ENCODE assay signal across 11 cellular contexts in the genomic region with DNA sequence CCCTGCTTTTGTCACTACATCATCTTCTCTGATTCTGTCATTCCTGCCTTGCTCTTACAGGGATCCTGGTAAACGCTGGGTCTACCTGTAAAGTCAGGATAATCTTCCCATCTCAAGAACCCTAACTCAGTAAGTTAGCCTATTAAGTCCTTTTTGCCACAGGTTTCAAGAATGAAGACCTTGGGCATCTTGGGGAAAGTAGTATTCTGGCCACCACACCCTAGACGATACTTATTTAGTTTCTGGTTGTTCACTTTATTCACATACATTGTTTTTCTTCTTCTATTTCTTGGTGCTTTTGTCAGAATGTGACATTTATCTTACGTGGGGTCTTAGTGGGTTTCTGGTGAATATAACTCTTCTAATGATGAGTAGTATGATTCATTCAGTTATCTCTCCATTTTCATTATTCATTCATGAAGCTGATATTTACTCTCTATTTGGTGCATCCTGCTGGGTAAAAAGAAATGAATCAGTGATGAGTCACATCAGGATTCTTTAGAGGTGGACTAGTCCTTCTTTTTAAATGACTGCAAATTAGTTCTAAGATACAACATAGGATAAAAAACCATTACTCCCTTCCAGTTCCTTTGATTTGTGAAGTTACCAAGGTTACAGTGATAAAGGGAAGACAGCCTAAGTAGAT.
DNase-seq lines count a peak whose midpoint lies in the region; ATAC-seq, FAIRE-seq and TF ChIP-seq lines count a peak whose summit lies in the region.
"Had no signal": no experiment of that assay in that cellular context is flagged by ENCODE, and none has a peak within 500 bp of the region (broad histone marks: within the 10 kb centered on the region; RNA-seq: fewer than 3 reads in every experiment).

No MANE protein-coding gene starts in this region.

- H3K9me3 ChIP-seq in osteoblast (ENCODE audit: low read depth, low read length) = no peaks in the 10 kb centered on the region
- H3K9me3 ChIP-seq in HepG2 (ENCODE audit: low read length) = no peaks in the 10 kb centered on the region

- H3K4me2 ChIP-seq in osteoblast (ENCODE audit: insufficient read depth, low read length) (no peak overlapping the region), HepG2 (ENCODE audit: low read depth, low read length) (no peak overlapping the region)

- POLR2A ChIA-PET in HepG2 (lab: Yijun Ruan, JAX) = no interaction called here

- H3K4me3 ChIP-seq in astrocyte of the cerebellum (ENCODE audit: low read depth, low read length) (no peak overlapping the region), osteoblast (ENCODE audit: insufficient read depth, low read length) (no peak overlapping the region), HepG2 (replicated peaks in 1 of 3; ENCODE audit: insufficient read depth in 1 of 3, low read depth in 2 of 3, low read length in 3 of 3) (no peak overlapping the region)

- no TSS peak for BruUV-seq in HepG2 (replicated peaks; lab: Mats Ljungman, UMichigan)

- H3K27ac ChIP-seq in osteoblast (ENCODE audit: low read depth, low read length) (no peak overlapping the region), HepG2 (ENCODE audit: extremely low read length, insufficient read depth, low read length) (no peak overlapping the region)

- no peaks in the 10 kb centered on the region for H4K20me1 ChIP-seq in osteoblast (ENCODE audit: insufficient read depth, low read length)
- no peaks in the 10 kb centered on the region for H4K20me1 ChIP-seq in HepG2 (ENCODE audit: insufficient read depth, low read length)

- no peak for ATAC-seq in HG02678 (IDR thresholded peaks at IDR 0.05; ENCODE audit: unreplicated experiment)
- no peak for ATAC-seq in HepG2
- ATAC-seq: naive thymus-derived CD8-positive, alpha-beta T cell had no signal

- TF ChIP-seq CTCF in astrocyte of the cerebellum (IDR thresholded peaks at IDR 0.05; ENCODE audit: low read depth, low read length, missing control alignments) = no peak
- no peak for TF ChIP-seq CTCF in osteoblast (IDR thresholded peaks at IDR 0.05; ENCODE audit: extremely low read depth, low read depth, low read length)
- TF ChIP-seq CTCF in HepG2 (CRISPR knock-in tag; IDR thresholded peaks at IDR 0.05) = no peak

- H3K4me1 ChIP-seq in osteoblast (ENCODE audit: insufficient read depth, low read length) = no peaks in the 10 kb centered on the region
- no peaks in the 10 kb centered on the region for H3K4me1 ChIP-seq in HepG2 (ENCODE audit: insufficient read depth, low read length)

- CTCF ChIA-PET in HepG2 (lab: Yijun Ruan, JAX; ENCODE audit: low intra/inter-chr PET ratio, low total read pairs) = no interaction called here

- H2AFZ ChIP-seq in osteoblast (ENCODE audit: low read length) = no peak overlapping the region
- no peak overlapping the region for H2AFZ ChIP-seq in HepG2 (ENCODE audit: low read length)

- in situ Hi-C loops in astrocyte of the cerebellum (cut with HindIII; ENCODE audit: low sequenced_read_pairs) (no loop called here), HepG2 (cut with HindIII; ENCODE audit: extremely low pct_ligation_motif_present, low pct_unique_long_range_greater_than_20kb) (no loop called here)

- no peak overlapping the region for H3K9ac ChIP-seq in HepG2 (ENCODE audit: insufficient read depth, low read depth, low read length)

- no peaks in the 10 kb centered on the region for H3K79me2 ChIP-seq in osteoblast (ENCODE audit: insufficient read depth, low read length)
- H3K79me2 ChIP-seq in HepG2 (ENCODE audit: insufficient read depth, low read length) = no peaks in the 10 kb centered on the region

- H3K27me3 ChIP-seq in osteoblast (ENCODE audit: insufficient read depth, low read length) = no peaks in the 10 kb centered on the region
- no peaks in the 10 kb centered on the region for H3K27me3 ChIP-seq in HepG2 (ENCODE audit: control insufficient read depth in 1 of 2, insufficient read depth in 2 of 2, low read length in 2 of 2)

- TF ChIP-seq RAD21 in HepG2 (CRISPR knock-in tag; IDR thresholded peaks at IDR 0.05) = no peak

- FAIRE-seq in HepG2 (lab: Jason Lieb, UNC) = no peak
- FAIRE-seq: H1 had no signal

- TF ChIP-seq POLR2A in HepG2 (IDR thresholded peaks at IDR 0.05; ENCODE audit: insufficient read depth in 1 of 2, low read depth in 2 of 2, low read length in 2 of 2) = no peak

- DNase-seq in GM03348 (ENCODE audit: low spot score) (peak; percentile 1), LoVo (ENCODE audit: low spot score) (peak; percentile 9), astrocyte of the cerebellum (ENCODE audit: low read depth) (peak; percentile 38), myocyte (ENCODE audit: low read depth) (peak; percentile 13), osteoblast (ENCODE audit: insufficient read length, low spot score, missing footprints) (no peak), HepG2 (ENCODE audit: low spot score) (no peak)
- DNase-seq: cortex of kidney; DMS79 treated with DMSO at 0.1 percent for 48 hours; naive thymus-derived CD8-positive, alpha-beta T cell had no signal

- TF ChIP-seq EP300 in HepG2 (IDR thresholded peaks at IDR 0.05; ENCODE audit: low read depth in 2 of 2, low read length in 2 of 2) = no peak
- no peak for TF ChIP-seq EP300 in HepG2 (CRISPR knock-in tag; IDR thresholded peaks at IDR 0.05; ENCODE audit: borderline replicate concordance)

- H3K36me3 ChIP-seq in osteoblast (ENCODE audit: insufficient read depth, low read length) = no peaks in the 10 kb centered on the region
- no peaks in the 10 kb centered on the region for H3K36me3 ChIP-seq in HepG2 (replicated peaks in 1 of 2; ENCODE audit: control insufficient read depth in 1 of 2, insufficient read depth in 2 of 2, low read length in 2 of 2)

- under 1% methylated on average over 3 of the region's 3 CpGs for WGBS in HepG2 (ENCODE audit: low lambda C conversion rate)

- intact Hi-C loops in HepG2 (cut with micrococcal nuclease; ENCODE audit: unreplicated experiment) = no loop called here

TF ChIP-seq in HepG2, 621 proteins besides CTCF, POLR2A, EP300 and RAD21:
- TF ChIP-seq FOSL1 (CRISPR knock-in tag; IDR thresholded peaks at IDR 0.05; ENCODE audit: borderline replicate concordance) (no peak), ZNF160 (CRISPR knock-in tag; IDR thresholded peaks at IDR 0.05) (no peak)
- TF ChIP-seq, protein P1, sequence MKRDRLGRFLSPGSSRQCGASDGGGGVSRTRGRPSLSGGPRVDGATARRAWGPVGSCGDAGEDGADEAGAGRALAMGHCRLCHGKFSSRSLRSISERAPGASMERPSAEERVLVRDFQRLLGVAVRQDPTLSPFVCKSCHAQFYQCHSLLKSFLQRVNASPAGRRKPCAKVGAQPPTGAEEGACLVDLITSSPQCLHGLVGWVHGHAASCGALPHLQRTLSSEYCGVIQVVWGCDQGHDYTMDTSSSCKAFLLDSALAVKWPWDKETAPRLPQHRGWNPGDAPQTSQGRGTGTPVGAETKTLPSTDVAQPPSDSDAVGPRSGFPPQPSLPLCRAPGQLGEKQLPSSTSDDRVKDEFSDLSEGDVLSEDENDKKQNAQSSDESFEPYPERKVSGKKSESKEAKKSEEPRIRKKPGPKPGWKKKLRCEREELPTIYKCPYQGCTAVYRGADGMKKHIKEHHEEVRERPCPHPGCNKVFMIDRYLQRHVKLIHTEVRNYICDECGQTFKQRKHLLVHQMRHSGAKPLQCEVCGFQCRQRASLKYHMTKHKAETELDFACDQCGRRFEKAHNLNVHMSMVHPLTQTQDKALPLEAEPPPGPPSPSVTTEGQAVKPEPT (CRISPR knock-in tag; IDR thresholded peaks at IDR 0.05; ENCODE audit: low read depth) = no peak

Comparison
In these comparisons a context has a peak if more than half of its experiments do, and no peak if none do; other contexts are left out.
1. DNase-seq: peak in GM03348 (single experiment), LoVo (single experiment), astrocyte of the cerebellum (single experiment) and myocyte (single experiment); none in osteoblast (single experiment) and HepG2 (single experiment).